ENCODE assay signal across 25 cellular contexts in the genomic region with DNA sequence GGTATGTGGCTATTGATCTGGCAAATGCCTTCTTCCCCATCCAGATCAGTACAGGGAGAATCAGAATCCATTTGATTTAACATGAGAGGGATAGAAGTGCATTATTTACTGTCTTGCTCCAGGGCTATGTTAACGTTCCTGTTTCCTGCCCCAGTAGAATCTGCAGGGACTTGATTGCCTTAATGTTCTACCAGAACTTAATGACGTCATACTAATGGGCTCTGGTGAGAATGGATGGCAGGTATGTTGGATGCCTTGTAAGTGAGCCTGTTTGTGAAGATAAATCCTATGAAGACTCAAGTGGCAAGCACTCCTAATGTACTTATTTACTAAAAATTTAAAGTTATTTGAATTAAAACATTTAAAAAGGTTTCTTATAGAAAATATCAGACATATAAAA.
"Had no signal": no experiment of that assay in that cellular context is flagged by ENCODE, and none has a peak within 500 bp of the region (broad histone marks: within the 10 kb centered on the region; RNA-seq: fewer than 3 reads in every experiment).

No MANE protein-coding gene starts in this region.

- ATAC-seq: foreskin keratinocyte; gastroesophageal sphincter; heart left ventricle; left colon; natural killer cell; psoas muscle; right cardiac atrium; stimulated activated memory B cell treated with anti-CD40 and anti-IgM and Interleukin-4, amounts not matched to agents 10 μg/mL and 1 μg/mL and 100 μg/mL, for 72 hours; stimulated activated naive CD8-positive, alpha-beta T cell treated with anti-CD3 and anti-CD28 coated beads, Interleukin-15, Interleukin-2, amounts not matched to agents 100 U/mL and 50 U/mL, for 24 hours had no signal

- H2AFZ ChIP-seq: hepatocyte had no signal

- H3K4me2 ChIP-seq: hepatocyte had no signal

- H3K4me3 ChIP-seq: coronary artery, esophagus muscularis mucosa, gastroesophageal sphincter, heart left ventricle, hepatocyte, lung, ovary, psoas muscle, skin epidermis, spleen, testis, tibial artery had no signal

- DNase-seq: dermis blood vessel endothelial cell; effector memory CD4-positive, alpha-beta T cell; foreskin keratinocyte; heart left ventricle; left colon; natural killer cell; occipital lobe; ovary; posterior cingulate gyrus; psoas muscle; right cardiac atrium; spleen; stimulated activated CD4-positive, alpha-beta T cell treated with anti-CD3 and anti-CD28 coated beads, Interleukin-4, amount 100 ng/mL, for 4 hours; stimulated activated naive CD8-positive, alpha-beta T cell treated with anti-CD3 and anti-CD28 coated beads, Interleukin-15, Interleukin-2, amounts not matched to agents 100 U/mL and 50 U/mL, for 24 hours; substantia nigra; testis; tibial artery had no signal

- H3K27ac ChIP-seq: coronary artery, esophagus muscularis mucosa, foreskin keratinocyte, gastroesophageal sphincter, heart left ventricle, hepatocyte, ovary, psoas muscle, skin epidermis, spleen, testis, tibial artery had no signal

- H3K79me2 ChIP-seq: hepatocyte had no signal

- H3K4me1 ChIP-seq: esophagus muscularis mucosa, foreskin keratinocyte, gastroesophageal sphincter, heart left ventricle, psoas muscle, spleen, testis, tibial artery had no signal

- FAIRE-seq: endothelial cell of umbilical vein had no signal

- H3K9me3 ChIP-seq: esophagus muscularis mucosa, gastroesophageal sphincter, heart left ventricle, ovary, psoas muscle, spleen, testis, tibial artery had no signal

- H3K36me3 ChIP-seq: esophagus muscularis mucosa, gastroesophageal sphincter, heart left ventricle, ovary, spleen, tibial artery had no signal

- H3K27me3 ChIP-seq: esophagus muscularis mucosa, foreskin keratinocyte, heart left ventricle, hepatocyte, ovary, testis, tibial artery had no signal
